Comparison of ENCODE assay signal across 36 cellular contexts in the genomic region with DNA sequence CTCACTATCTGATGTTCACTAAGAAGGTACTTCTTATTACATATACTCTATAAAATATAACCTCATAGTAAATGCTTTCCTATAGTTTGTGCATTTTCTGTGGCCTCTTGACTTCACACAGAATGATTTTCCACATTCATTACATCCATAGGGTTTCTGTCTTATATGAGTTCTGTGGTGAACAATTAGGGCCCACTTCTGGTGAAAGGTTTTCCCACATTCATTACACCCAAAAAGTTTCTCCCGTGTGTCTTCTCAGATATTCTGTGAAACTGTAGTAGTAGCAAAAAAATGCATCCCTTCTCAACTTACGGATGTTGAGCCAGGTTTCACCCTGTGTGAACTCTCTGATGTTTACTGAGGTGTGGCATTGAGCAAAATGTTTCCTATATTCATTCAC.
"Had no signal": no experiment of that assay in that cellular context is flagged by ENCODE, and none has a peak within 500 bp of the region (broad histone marks: within the 10 kb centered on the region; RNA-seq: fewer than 3 reads in every experiment).

No MANE protein-coding gene starts in this region.

- DNase-seq: activated CD4-positive, alpha-beta memory T cell treated with anti-CD3 and anti-CD28 coated beads, Interleukin-2, amount 10 ng/mL, durations not matched to agents 7 days and 5 days; activated CD4-positive, alpha-beta T cell treated with anti-CD3 and anti-CD28 coated beads for 1 hour; activated CD4-positive, alpha-beta T cell treated with anti-CD3 and anti-CD28 coated beads for 48 hours; activated CD4-positive, CD25-positive, alpha-beta regulatory T cell; activated CD8-positive, alpha-beta memory T cell treated with anti-CD3 and anti-CD28 coated beads for 24 hours; activated CD8-positive, alpha-beta memory T cell treated with anti-CD3 and anti-CD28 coated beads, Interleukin-2, amount 10 ng/mL, durations not matched to agents 7 days and 5 days; activated CD8-positive, alpha-beta memory T cell treated with anti-CD3 and anti-CD28 coated beads, Interleukin-2, amount 50 U/mL, for 48 hours; activated effector memory CD4-positive, alpha-beta T cell treated with Interleukin-2 at 50 U/mL for 16 hours; activated naive CD4-positive, alpha-beta T cell treated with anti-CD3 and anti-CD28 coated beads, Interleukin-2, amount 10 ng/mL, durations not matched to agents 7 days and 5 days; activated T-cell treated with anti-CD3 and anti-CD28 coated beads, Interleukin-2, amount 50 U/mL, for 48 hours; amygdala; Kasumi-1; KG1; MG63; NCI-H1048; NCI-H1105 treated with DMSO at 0.1 percent for 48 hours; NCI-H1436; NCI-H1694; NCI-H1930; NCI-H2081 treated with DMSO at 0.1 percent for 48 hours; NCI-H226; NCI-H446 treated with DMSO at 0.1 percent for 48 hours; NCI-H524; PC-9; SIG-M5; T-cell; T-helper 17 cell; T-helper 9 cell; WERI-Rb-1 had no signal

- H3K4me1 Mint-ChIP-seq: activated CD4-positive, alpha-beta memory T cell treated with anti-CD3 and anti-CD28 coated beads, Interleukin-2, amount 10 ng/mL, durations not matched to agents 7 days and 5 days; activated CD8-positive, alpha-beta memory T cell treated with anti-CD3 and anti-CD28 coated beads, Interleukin-2, amount 10 ng/mL, durations not matched to agents 7 days and 5 days; activated naive CD4-positive, alpha-beta T cell treated with anti-CD3 and anti-CD28 coated beads, Interleukin-2, amount 10 ng/mL, durations not matched to agents 7 days and 5 days; central memory CD8-positive, alpha-beta T cell; T-cell; T-helper 17 cell had no signal

- H3K4me1 ChIP-seq: ascending aorta had no signal

- H3K4me3 ChIP-seq: ascending aorta, cardiac muscle cell, MG63, PC-9 had no signal

- H3K4me2 ChIP-seq: PC-9 had no signal

- H3K27ac ChIP-seq: ascending aorta, cardiac muscle cell, PC-9, RWPE1, WERI-Rb-1 had no signal

- H3K27me3 Mint-ChIP-seq: activated CD4-positive, alpha-beta memory T cell treated with anti-CD3 and anti-CD28 coated beads, Interleukin-2, amount 10 ng/mL, durations not matched to agents 7 days and 5 days; activated CD8-positive, alpha-beta memory T cell treated with anti-CD3 and anti-CD28 coated beads, Interleukin-2, amount 10 ng/mL, durations not matched to agents 7 days and 5 days; activated naive CD4-positive, alpha-beta T cell treated with anti-CD3 and anti-CD28 coated beads, Interleukin-2, amount 10 ng/mL, durations not matched to agents 7 days and 5 days; activated naive CD8-positive, alpha-beta T cell; central memory CD8-positive, alpha-beta T cell; T-cell; T-helper 17 cell had no signal

- H3K27ac Mint-ChIP-seq: activated CD4-positive, alpha-beta memory T cell treated with anti-CD3 and anti-CD28 coated beads, Interleukin-2, amount 10 ng/mL, durations not matched to agents 7 days and 5 days; activated CD8-positive, alpha-beta memory T cell treated with anti-CD3 and anti-CD28 coated beads, Interleukin-2, amount 10 ng/mL, durations not matched to agents 7 days and 5 days; activated naive CD4-positive, alpha-beta T cell treated with anti-CD3 and anti-CD28 coated beads, Interleukin-2, amount 10 ng/mL, durations not matched to agents 7 days and 5 days; activated naive CD8-positive, alpha-beta T cell; T-cell; T-helper 17 cell had no signal

- ATAC-seq: activated CD8-positive, alpha-beta memory T cell treated with anti-CD3 and anti-CD28 coated beads, Interleukin-2, amount 10 ng/mL, durations not matched to agents 7 days and 5 days; Right ventricle myocardium inferior; SK-N-SH treated with all-trans-retinoic acid at 6 μM for 48 hours; T-cell; T-helper 17 cell had no signal

- H3K27me3 ChIP-seq: ascending aorta, cardiac muscle cell, MG63 had no signal

- H3K4me3 Mint-ChIP-seq: activated CD4-positive, alpha-beta memory T cell treated with anti-CD3 and anti-CD28 coated beads, Interleukin-2, amount 10 ng/mL, durations not matched to agents 7 days and 5 days; activated CD8-positive, alpha-beta memory T cell treated with anti-CD3 and anti-CD28 coated beads, Interleukin-2, amount 10 ng/mL, durations not matched to agents 7 days and 5 days; activated naive CD4-positive, alpha-beta T cell treated with anti-CD3 and anti-CD28 coated beads, Interleukin-2, amount 10 ng/mL, durations not matched to agents 7 days and 5 days; activated naive CD8-positive, alpha-beta T cell; central memory CD8-positive, alpha-beta T cell; T-cell; T-helper 17 cell had no signal

- H2AFZ ChIP-seq: PC-9 had no signal
